ENCODE assay signal across 8 cellular contexts in genomic region chr22:17085277-17086091, GRCh38. TPM values are rescaled to one million over a fixed set of nuclear protein-coding genes. Genes with fewer than 3 reads are reported as not detected.
DNase-seq lines count a peak whose midpoint lies in the region; ATAC-seq and TF ChIP-seq lines count a peak whose summit lies in the region.

No MANE protein-coding gene starts in this region.

- H3K79me2 ChIP-seq in fibroblast of lung (ENCODE audit: control insufficient read depth, insufficient read depth, low read length) = peaks cover 12% of the 10 kb centered on the region

- H3K9me3 ChIP-seq in fibroblast of lung (ENCODE audit: control insufficient read depth, insufficient read depth, low read depth, low read length) (no peaks in the 10 kb centered on the region), neutrophil (no peaks in the 10 kb centered on the region)

- H3K27ac Mint-ChIP-seq in Calu3 (ENCODE audit: unreplicated experiment) = no peak overlapping the region
- peak overlapping the region; percentile 70 for H3K27ac Mint-ChIP-seq in activated CD4-positive, alpha-beta memory T cell treated with anti-CD3 and anti-CD28 coated beads for 36 hours

- H3K27me3 Mint-ChIP-seq in Calu3 (ENCODE audit: unreplicated experiment) = no peaks in the 10 kb centered on the region
- H3K27me3 Mint-ChIP-seq in activated CD4-positive, alpha-beta memory T cell treated with anti-CD3 and anti-CD28 coated beads for 36 hours = no peaks in the 10 kb centered on the region

- H3K27me3 ChIP-seq in fibroblast of lung (ENCODE audit: control insufficient read depth, insufficient read depth, low read length) (no peaks in the 10 kb centered on the region), neutrophil (no peaks in the 10 kb centered on the region)

- BruUV-seq in Calu3 (replicated peaks; lab: Mats Ljungman, UMichigan) = no TSS peak

- no peak for TF ChIP-seq CTCF in Calu3 (IDR thresholded peaks at IDR 0.05; ENCODE audit: unreplicated experiment)
- TF ChIP-seq CTCF in fibroblast of lung (conservative IDR thresholded peaks at IDR 0.05 in 1 of 2, IDR thresholded peaks at IDR 0.05 in 1 of 2; ENCODE audit: low read depth in 1 of 2, low read length in 2 of 2) = no peak
- TF ChIP-seq CTCF in neutrophil (IDR thresholded peaks at IDR 0.05) = no peak

- peak overlapping the region; percentile 89 for H3K4me3 Mint-ChIP-seq in Calu3 (ENCODE audit: low read depth, unreplicated experiment)
- peak overlapping the region; percentile 79 for H3K4me3 Mint-ChIP-seq in activated CD4-positive, alpha-beta memory T cell treated with anti-CD3 and anti-CD28 coated beads for 36 hours

- H3K9me3 Mint-ChIP-seq in Calu3 (ENCODE audit: low read depth, unreplicated experiment) = no peaks in the 10 kb centered on the region
- H3K9me3 Mint-ChIP-seq in activated CD4-positive, alpha-beta memory T cell treated with anti-CD3 and anti-CD28 coated beads for 36 hours = no peaks in the 10 kb centered on the region

- H3K36me3 Mint-ChIP-seq in Calu3 (ENCODE audit: insufficient read depth, unreplicated experiment) = peaks cover 23% of the 10 kb centered on the region
- H3K36me3 Mint-ChIP-seq in activated CD4-positive, alpha-beta memory T cell treated with anti-CD3 and anti-CD28 coated beads for 36 hours = peaks cover 3% of the 10 kb centered on the region

- intact Hi-C loops in Calu3 (cut with micrococcal nuclease; ENCODE audit: unreplicated experiment) = no loop called here
- intact Hi-C loops in activated CD4-positive, alpha-beta memory T cell treated with anti-CD3 and anti-CD28 coated beads for 36 hours (cut with micrococcal nuclease) = loop anchor here (2.0 to 10.0 kb wide), 3 partner anchors 31 to 689 kb away; partner anchors contain the start of genes ADA2 and BID

- POLR2A ChIA-PET in activated CD4-positive, alpha-beta memory T cell treated with anti-CD3 and anti-CD28 coated beads for 36 hours (lab: Charles Lee) = interaction anchor here (0.8 kb wide), 1 partner anchor 74 kb away, joined by 5 read pairs; the partner anchor contains the start of gene HDHD5

- DNase-seq in Calu3 (peak; percentile 24), fibroblast of lung (ENCODE audit: low read depth in 2 of 2) (peak; percentile 3 to 4), DMS79 treated with DMSO at 0.1 percent for 48 hours (lab: John Stamatoyannopoulos, UW) (no peak), cerebellar cortex (ENCODE audit: low spot score) (no peak)
- peak; percentile 42 for DNase-seq in activated CD4-positive, alpha-beta memory T cell treated with anti-CD3 and anti-CD28 coated beads for 36 hours

- CTCF ChIA-PET in Calu3 (lab: Charles Lee) = no interaction called here
- CTCF ChIA-PET in activated CD4-positive, alpha-beta memory T cell treated with anti-CD3 and anti-CD28 coated beads for 36 hours (lab: Charles Lee) = interaction anchor here (0.5 to 2.0 kb wide), 2 partner anchors 9 to 87 kb away, joined by 3 to 10 read pairs; no protein-coding TSS in a partner anchor

- peaks cover 3% of the 10 kb centered on the region for H3K4me1 ChIP-seq in fibroblast of lung (ENCODE audit: control insufficient read depth, extremely low read depth, insufficient read depth, low read length)
- H3K4me1 ChIP-seq in neutrophil (ENCODE audit: control insufficient read depth in 1 of 2, insufficient read depth in 1 of 2, low read depth in 1 of 2, low read length in 1 of 2) = peaks cover 38 to 52% of the 10 kb centered on the region in 2 experiments

- H3K27ac ChIP-seq in fibroblast of lung (ENCODE audit: insufficient read depth, low read length) (peak overlapping the region; percentile 67), neutrophil (peak overlapping the region; percentile 98)

- peak overlapping the region; percentile 50 for H2AFZ ChIP-seq in fibroblast of lung (ENCODE audit: low read length)

- H3K36me3 ChIP-seq in fibroblast of lung (ENCODE audit: control insufficient read depth, insufficient read depth, low read length) (no peaks in the 10 kb centered on the region), neutrophil (peaks cover 19% of the 10 kb centered on the region)

- ATAC-seq in HG02884 (IDR thresholded peaks at IDR 0.05; ENCODE audit: unreplicated experiment) (peak; percentile 3), GM21825 (IDR thresholded peaks at IDR 0.05; ENCODE audit: unreplicated experiment) (no peak)

- peak overlapping the region; percentile 79 for H3K9ac ChIP-seq in fibroblast of lung (ENCODE audit: insufficient read depth, low read length)

- H3K4me3 ChIP-seq in fibroblast of lung (replicated peaks in 1 of 4; ENCODE audit: control extremely low read depth in 1 of 4, insufficient read depth in 1 of 4, low read depth in 3 of 4, low read length in 4 of 4) = peak overlapping the region; percentile 56 to 89 (median 68)
- peak overlapping the region; percentile 93 to 99 for H3K4me3 ChIP-seq in neutrophil (ENCODE audit: low read depth in 1 of 2, low read length in 1 of 2)

- peaks cover 13% of the 10 kb centered on the region for H3K4me1 Mint-ChIP-seq in Calu3 (ENCODE audit: low read depth, unreplicated experiment)
- H3K4me1 Mint-ChIP-seq in activated CD4-positive, alpha-beta memory T cell treated with anti-CD3 and anti-CD28 coated beads for 36 hours (ENCODE audit: low read depth) = peaks cover 46% of the 10 kb centered on the region

- no peaks in the 10 kb centered on the region for H4K20me1 ChIP-seq in fibroblast of lung (ENCODE audit: control insufficient read depth, extremely low read depth, insufficient read depth, low read length)

- peak overlapping the region; percentile 75 for H3K4me2 ChIP-seq in fibroblast of lung (ENCODE audit: extremely low read depth, insufficient read depth, low read length)

RNA-seq across cellular contexts. Expression of gene IL17RA, which starts 0.7 kb away (rescaled TPM):
- total RNA-seq in Calu3 (2022) (14.1 and 18.0 TPM in 2 replicates), fibroblast of lung (5.3 and 5.9 TPM in 2 replicates)
- 10 to 100 TPM; 12.5 to 14.7 TPM for total RNA-seq in activated CD4-positive, alpha-beta memory T cell treated with anti-CD3 and anti-CD28 coated beads for 36 hours
- 7.1 and 7.6 TPM in 2 replicates for polyA plus RNA-seq in fibroblast of lung
- polyA plus RNA-seq in fibroblast of lung (2012) = 7.1 and 8.3 TPM in 2 replicates
- polyA minus RNA-seq in fibroblast of lung (ENCODE audit: low replicate concordance) = 23.7 and 24.7 TPM in 2 replicates

RNA-seq across cellular contexts. Expression of gene TMEM121B, which starts 35.7 kb away (rescaled TPM):
- total RNA-seq in Calu3 (2022) (0.21 and 0.42 TPM in 2 replicates), fibroblast of lung (under 0.01 TPM in 1 of 2 replicates, not detected in the other)
- under 1 TPM in 1 of 2 experiments, not detected in 1; 0.10 TPM for total RNA-seq in activated CD4-positive, alpha-beta memory T cell treated with anti-CD3 and anti-CD28 coated beads for 36 hours
- polyA plus RNA-seq in fibroblast of lung = 0.05 and 0.10 TPM in 2 replicates
- polyA plus RNA-seq in fibroblast of lung (2012) = 0.10 and 0.20 TPM in 2 replicates
- 0.48 TPM in 1 of 2 replicates, not detected in the other for polyA minus RNA-seq in fibroblast of lung (ENCODE audit: low replicate concordance)

Comparison
In these comparisons a context has a peak if more than half of its experiments do, and no peak if none do; other contexts are left out.
1. DNase-seq: peak in Calu3 (single experiment), activated CD4-positive, alpha-beta memory T cell treated with anti-CD3 and anti-CD28 coated beads for 36 hours (single experiment) and fibroblast of lung (2 of 2); none in DMS79 treated with DMSO at 0.1 percent for 48 hours (single experiment) and cerebellar cortex (single experiment).